Comparison of ENCODE assay signal across 12 cellular contexts in genomic region chr19:29967623-29968022, GRCh38. TPM values are rescaled to one million over a fixed set of nuclear protein-coding genes. Genes with fewer than 3 reads are reported as not detected.
A peak's percentile ranks its signal among the peaks of the same experiment; 100 is the strongest.
DNase-seq lines count a peak whose midpoint lies in the region; ATAC-seq and TF ChIP-seq lines count a peak whose summit lies in the region.
"Had no signal": no experiment of that assay in that cellular context is flagged by ENCODE, and none has a peak within 500 bp of the region (broad histone marks: within the 10 kb centered on the region; RNA-seq: fewer than 3 reads in every experiment).

No MANE protein-coding gene starts in this region.

- H3K4me3 Mint-ChIP-seq in activated T-helper 17 cell treated with anti-CD3 and anti-CD28 coated beads, Interleukin-2, amount 50 U/mL, for 72 hours = no peak overlapping the region
- H3K4me3 Mint-ChIP-seq: activated CD4-positive, alpha-beta T cell treated with anti-CD3 and anti-CD28 coated beads for 36 hours; activated naive CD8-positive, alpha-beta T cell treated with anti-CD3 and anti-CD28 coated beads for 36 hours had no signal

- H2BK5ac ChIP-seq in mesenchymal stem cell (ENCODE audit: low read depth, low read length, poor library complexity, severe bottlenecking) = no peak overlapping the region

- 93% methylated on average over 3 of the region's 3 CpGs for WGBS in mesenchymal stem cell

- no peak overlapping the region for H4K8ac ChIP-seq in mesenchymal stem cell (ENCODE audit: low read length)

- H3K4me1 ChIP-seq in mesenchymal stem cell (ENCODE audit: control insufficient read depth, insufficient read depth, low read depth, low read length) = peaks cover 3% of the 10 kb centered on the region
- H3K4me1 ChIP-seq in mucosa of descending colon (ENCODE audit: low read depth) = peaks cover 10% of the 10 kb centered on the region

- H3K36me3 ChIP-seq in mesenchymal stem cell (ENCODE audit: control insufficient read depth in 1 of 2, insufficient read depth in 2 of 2, low read depth in 1 of 2, low read length in 2 of 2) (no peaks in the 10 kb centered on the region), mucosa of descending colon (ENCODE audit: low read depth) (no peaks in the 10 kb centered on the region)

- DNase-seq in D341Med (ENCODE audit: low spot score) = peak; percentile 38
- peak; percentile 15 for DNase-seq in LHCN-M2 (ENCODE audit: low read depth)
- DNase-seq in mesenchymal stem cell = peak; percentile 36
- no peak for DNase-seq in mucosa of descending colon
- DNase-seq in stimulated activated CD8-positive, alpha-beta memory T cell treated with anti-CD3 and anti-CD28 coated beads, Interleukin-4, amount 100 ng/mL, for 48 hours = no peak
- no peak for DNase-seq in NCI-H510A treated with DMSO at 0.1 percent for 48 hours (lab: John Stamatoyannopoulos, UW)
- DNase-seq: activated CD4-positive, alpha-beta T cell treated with anti-CD3 and anti-CD28 coated beads for 36 hours; activated naive CD8-positive, alpha-beta T cell treated with anti-CD3 and anti-CD28 coated beads for 36 hours; EL; mammary epithelial cell had no signal

- H3K4ac ChIP-seq in mesenchymal stem cell (ENCODE audit: low read depth in 1 of 2, low read length in 2 of 2) = no peak overlapping the region

- H3K23ac ChIP-seq in mesenchymal stem cell (ENCODE audit: low read length in 2 of 2) = no peak overlapping the region

- no peaks in the 10 kb centered on the region for H3K9me3 ChIP-seq in mesenchymal stem cell (ENCODE audit: control insufficient read depth, low read length)
- H3K9me3 ChIP-seq in mucosa of descending colon = no peaks in the 10 kb centered on the region

- H3K9me3 Mint-ChIP-seq in activated T-helper 17 cell treated with anti-CD3 and anti-CD28 coated beads, Interleukin-2, amount 50 U/mL, for 72 hours = no peaks in the 10 kb centered on the region
- H3K9me3 Mint-ChIP-seq: activated naive CD8-positive, alpha-beta T cell treated with anti-CD3 and anti-CD28 coated beads for 36 hours had no signal

- H3K4me2 ChIP-seq in mesenchymal stem cell (ENCODE audit: low read length, poor library complexity, severe bottlenecking) = no peak overlapping the region

- no peak overlapping the region for H2AFZ ChIP-seq in mesenchymal stem cell (ENCODE audit: low read depth, low read length)

- intact Hi-C loops in mucosa of descending colon (cut with DNase I, micrococcal nuclease) = no loop called here

- H3K4me1 Mint-ChIP-seq in activated T-helper 17 cell treated with anti-CD3 and anti-CD28 coated beads, Interleukin-2, amount 50 U/mL, for 72 hours = peaks cover 49% of the 10 kb centered on the region

- peak overlapping the region; percentile 9 for H3K9ac ChIP-seq in mesenchymal stem cell (ENCODE audit: low read length)

- no peak overlapping the region for H4K91ac ChIP-seq in mesenchymal stem cell (ENCODE audit: low read length)

- H3K27ac ChIP-seq in mesenchymal stem cell (ENCODE audit: low read length, poor library complexity, severe bottlenecking) = no peak overlapping the region

- no peak overlapping the region for H3K4me3 ChIP-seq in mesenchymal stem cell (ENCODE audit: insufficient read depth in 1 of 2, low read depth in 1 of 2, low read length in 2 of 2)
- H3K4me3 ChIP-seq in mucosa of descending colon = no peak overlapping the region

- peak overlapping the region; percentile 49 for H3K27ac Mint-ChIP-seq in activated T-helper 17 cell treated with anti-CD3 and anti-CD28 coated beads, Interleukin-2, amount 50 U/mL, for 72 hours
- H3K27ac Mint-ChIP-seq: activated CD4-positive, alpha-beta T cell treated with anti-CD3 and anti-CD28 coated beads for 36 hours; activated naive CD8-positive, alpha-beta T cell treated with anti-CD3 and anti-CD28 coated beads for 36 hours had no signal

- no peak overlapping the region for H3K18ac ChIP-seq in mesenchymal stem cell (ENCODE audit: low read depth in 1 of 2, low read length in 2 of 2)

- H3K14ac ChIP-seq in mesenchymal stem cell (ENCODE audit: low read length in 2 of 2) = no peak overlapping the region

- H2BK12ac ChIP-seq in mesenchymal stem cell (ENCODE audit: low read length in 2 of 2) = no peak overlapping the region

- ATAC-seq in activated T-helper 17 cell treated with anti-CD3 and anti-CD28 coated beads, Interleukin-2, amount 50 U/mL, for 72 hours (replicated peaks) = no peak
- ATAC-seq in GM18867 (IDR thresholded peaks at IDR 0.05; ENCODE audit: unreplicated experiment) (no peak), mucosa of descending colon (no peak)
- ATAC-seq: activated CD4-positive, alpha-beta T cell treated with anti-CD3 and anti-CD28 coated beads for 36 hours had no signal

- no peak overlapping the region for H2AK5ac ChIP-seq in mesenchymal stem cell (ENCODE audit: low read length, severe bottlenecking)

- H3K27me3 Mint-ChIP-seq in activated T-helper 17 cell treated with anti-CD3 and anti-CD28 coated beads, Interleukin-2, amount 50 U/mL, for 72 hours = no peaks in the 10 kb centered on the region
- H3K27me3 Mint-ChIP-seq: activated CD4-positive, alpha-beta T cell treated with anti-CD3 and anti-CD28 coated beads for 36 hours; activated naive CD8-positive, alpha-beta T cell treated with anti-CD3 and anti-CD28 coated beads for 36 hours had no signal

- H3K79me1 ChIP-seq in mesenchymal stem cell (replicated peaks; ENCODE audit: low read length, poor library complexity, severe bottlenecking) = peaks cover 4% of the 10 kb centered on the region

- H2BK120ac ChIP-seq in mesenchymal stem cell (ENCODE audit: low read depth, low read length) = no peak overlapping the region

- no peaks in the 10 kb centered on the region for H3K27me3 ChIP-seq in mesenchymal stem cell (ENCODE audit: control insufficient read depth in 1 of 2, insufficient read depth in 1 of 2, low read length in 2 of 2)

- TF ChIP-seq CTCF in mucosa of descending colon (IDR thresholded peaks at IDR 0.05) = no peak

- H3K36me3 Mint-ChIP-seq in activated T-helper 17 cell treated with anti-CD3 and anti-CD28 coated beads, Interleukin-2, amount 50 U/mL, for 72 hours (ENCODE audit: low read depth) = peaks cover 8% of the 10 kb centered on the region
- H3K36me3 Mint-ChIP-seq: activated naive CD8-positive, alpha-beta T cell treated with anti-CD3 and anti-CD28 coated beads for 36 hours had no signal

- H2BK15ac ChIP-seq in mesenchymal stem cell (ENCODE audit: low read depth, poor library complexity, severe bottlenecking) = no peak overlapping the region

RNA-seq across cellular contexts. Expression of gene URI1, which starts 25.6 kb away (rescaled TPM):
- total RNA-seq in LHCN-M2 (2014; rRNA removed) = 58.5 and 59.8 TPM in 2 replicates
- 28.9 TPM for polyA plus RNA-seq in LHCN-M2 (2012)
- 10 to 100 TPM; 61.8 to 72.8 TPM for total RNA-seq in activated T-helper 17 cell treated with anti-CD3 and anti-CD28 coated beads, Interleukin-2, amount 50 U/mL, for 72 hours
- 37.1 TPM for polyA plus RNA-seq in mesenchymal stem cell (2013, experiment 1 of 2)
- polyA plus RNA-seq in mesenchymal stem cell (2013, experiment 2 of 2) = 37.5 TPM
- total RNA-seq in mucosa of descending colon = 10 to 100 TPM; 40.0 to 65.5 (median 43.4) TPM

Comparison
In these comparisons a context has a peak if more than half of its experiments do, and no peak if none do; other contexts are left out.
1. DNase-seq: peak in D341Med (single experiment), LHCN-M2 (single experiment) and mesenchymal stem cell (single experiment); none in mucosa of descending colon (0 of 3), stimulated activated CD8-positive, alpha-beta memory T cell treated with anti-CD3 and anti-CD28 coated beads, Interleukin-4, amount 100 ng/mL, for 48 hours (single experiment) and NCI-H510A treated with DMSO at 0.1 percent for 48 hours (single experiment).